9 cellular contexts compared by ENCODE assay signal in the genomic region with DNA sequence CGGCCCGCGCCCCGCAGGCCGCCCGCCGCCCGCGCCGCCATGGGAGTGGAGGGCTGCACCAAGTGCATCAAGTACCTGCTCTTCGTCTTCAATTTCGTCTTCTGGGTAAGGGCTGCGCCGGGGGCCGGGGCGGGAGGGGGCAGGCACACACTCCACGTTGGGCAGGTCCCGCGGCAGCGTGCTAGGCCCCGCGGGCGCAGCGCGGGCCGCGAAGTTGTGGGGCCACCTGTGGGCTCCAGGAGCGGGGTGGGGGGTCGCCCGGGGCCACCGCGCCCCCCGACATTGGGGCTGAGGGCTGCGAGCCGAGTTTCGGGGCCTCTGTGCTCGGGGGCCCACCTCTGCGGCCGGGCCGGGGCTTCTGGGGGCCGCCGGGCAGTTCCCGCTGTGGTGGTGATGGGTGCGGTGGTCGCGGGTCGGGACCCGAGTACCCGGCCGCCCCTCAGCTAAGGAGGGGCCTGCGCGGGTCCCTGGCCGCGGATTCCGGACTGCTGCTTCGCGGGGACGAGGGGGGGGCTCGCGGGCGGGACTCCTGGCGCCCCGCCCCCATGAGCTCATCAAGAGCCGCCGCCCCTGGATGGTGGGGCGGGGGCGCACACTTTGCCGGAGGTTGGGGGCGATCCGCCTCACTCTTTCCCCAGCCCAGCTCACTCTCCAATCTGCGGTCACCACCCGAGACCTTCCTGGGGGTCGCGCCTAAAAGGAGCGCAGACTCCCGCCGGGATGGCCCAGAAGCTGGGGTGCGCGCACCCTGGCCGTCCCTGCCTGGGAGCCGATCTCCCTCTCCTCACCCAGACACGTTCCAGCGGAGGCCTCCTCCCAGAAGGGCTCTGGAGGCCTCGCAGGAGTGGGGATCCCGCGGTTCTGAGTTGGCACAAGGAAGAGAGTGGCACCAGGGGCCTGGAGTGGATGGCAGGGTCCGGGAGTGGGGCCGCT. TPM values are rescaled to one million over a fixed set of nuclear protein-coding genes. Genes with fewer than 3 reads are reported as not detected.
DNase-seq lines count a peak whose midpoint lies in the region; ATAC-seq and TF ChIP-seq lines count a peak whose summit lies in the region.
"Had no signal": no experiment of that assay in that cellular context is flagged by ENCODE, and none has a peak within 500 bp of the region (broad histone marks: within the 10 kb centered on the region; RNA-seq: fewer than 3 reads in every experiment).

No MANE protein-coding gene starts in this region.

- H3K36me3 ChIP-seq in transverse colon: no peaks in the 10 kb centered on the region

- 1% methylated on average over 61 of the region's 88 CpGs; no CpG with 5 or more reads in 1 of the 2 donors for WGBS in transverse colon (ENCODE audit: low coverage in 1 of 2), 2 donors

- in situ Hi-C loops in transverse colon (cut with MboI; ENCODE audit: low pct_ligation_motif_present in 1 of 4, low pct_unique_long_range_greater_than_20kb in 1 of 4, low sequenced_read_pairs in 3 of 4): no loop called here

- H3K9me3 ChIP-seq in transverse colon: no peaks in the 10 kb centered on the region

- H3K27ac ChIP-seq in C4-2B (peak overlapping the region; percentile 87), transverse colon (peak overlapping the region; percentile 92 to 99 (median 96))
- H3K27ac ChIP-seq: KMS-11 had no signal

- DNase-seq in NCI-H2227 treated with DMSO at 0.1 percent for 48 hours (lab: John Stamatoyannopoulos, UW): peak; percentile 43
- DNase-seq in activated T-helper 1 cell treated with anti-CD3 and anti-CD28 coated beads, Interleukin-12 subunit alpha, Interleukin-12 subunit beta, Interleukin-2, Interleukin-4 antibody, amounts not matched to agents 30 ng/mL and 10 ng/mL and 1 ng/mL, durations not matched to agents 14 hours and 24 hours and 36 hours (ENCODE audit: low spot score): peak; percentile 44
- DNase-seq in fibroblast of gingiva (ENCODE audit: low read depth): peak; percentile 58
- DNase-seq in natural killer cell treated with Interleukin-12 subunit alpha and Interleukin-12 subunit beta and Interleukin-15 and Interleukin-18, amount 100 ng/mL, for 72 hours (ENCODE audit: low spot score): no peak
- peak; percentile 72 for DNase-seq in transverse colon

- peaks cover 4% of the 10 kb centered on the region for H3K27me3 Mint-ChIP-seq in activated T-helper 1 cell treated with anti-CD3 and anti-CD28 coated beads, Interleukin-12 subunit alpha, Interleukin-12 subunit beta, Interleukin-2, Interleukin-4 antibody, amounts not matched to agents 30 ng/mL and 10 ng/mL and 1 ng/mL, durations not matched to agents 14 hours and 24 hours and 36 hours (ENCODE audit: insufficient read depth)
- no peaks in the 10 kb centered on the region for H3K27me3 Mint-ChIP-seq in natural killer cell treated with Interleukin-12 subunit alpha and Interleukin-12 subunit beta and Interleukin-15 and Interleukin-18, amount 100 ng/mL, for 72 hours

- intact Hi-C loops in activated T-helper 1 cell treated with anti-CD3 and anti-CD28 coated beads, Interleukin-12 subunit alpha, Interleukin-12 subunit beta, Interleukin-2, Interleukin-4 antibody, amounts not matched to agents 30 ng/mL and 10 ng/mL and 1 ng/mL, durations not matched to agents 14 hours and 24 hours and 36 hours (cut with micrococcal nuclease): loop anchor here (1.0 to 10.0 kb wide), 6 partner anchors 23 to 525 kb away; a partner anchor contains a TSS
- intact Hi-C loops in transverse colon (cut with DNase I; ENCODE audit: low total_unique reads): loop anchor here (2.0 kb wide), 1 partner anchor 63 kb away; no protein-coding TSS in a partner anchor

- no peak for TF ChIP-seq EP300 in transverse colon (IDR thresholded peaks at IDR 0.05; ENCODE audit: low read depth)

- H3K27me3 ChIP-seq in transverse colon: no peaks in the 10 kb centered on the region

- peak overlapping the region; percentile 90 for H3K4me3 Mint-ChIP-seq in activated T-helper 1 cell treated with anti-CD3 and anti-CD28 coated beads, Interleukin-12 subunit alpha, Interleukin-12 subunit beta, Interleukin-2, Interleukin-4 antibody, amounts not matched to agents 30 ng/mL and 10 ng/mL and 1 ng/mL, durations not matched to agents 14 hours and 24 hours and 36 hours
- H3K4me3 Mint-ChIP-seq in natural killer cell treated with Interleukin-12 subunit alpha and Interleukin-12 subunit beta and Interleukin-15 and Interleukin-18, amount 100 ng/mL, for 72 hours: peak overlapping the region; percentile 82

- H3K9me3 Mint-ChIP-seq in activated T-helper 1 cell treated with anti-CD3 and anti-CD28 coated beads, Interleukin-12 subunit alpha, Interleukin-12 subunit beta, Interleukin-2, Interleukin-4 antibody, amounts not matched to agents 30 ng/mL and 10 ng/mL and 1 ng/mL, durations not matched to agents 14 hours and 24 hours and 36 hours: no peaks in the 10 kb centered on the region
- no peaks in the 10 kb centered on the region for H3K9me3 Mint-ChIP-seq in natural killer cell treated with Interleukin-12 subunit alpha and Interleukin-12 subunit beta and Interleukin-15 and Interleukin-18, amount 100 ng/mL, for 72 hours

- peak overlapping the region; percentile 87 for H3K27ac Mint-ChIP-seq in activated T-helper 1 cell treated with anti-CD3 and anti-CD28 coated beads, Interleukin-12 subunit alpha, Interleukin-12 subunit beta, Interleukin-2, Interleukin-4 antibody, amounts not matched to agents 30 ng/mL and 10 ng/mL and 1 ng/mL, durations not matched to agents 14 hours and 24 hours and 36 hours
- peak overlapping the region; percentile 72 to 84 for H3K27ac Mint-ChIP-seq in natural killer cell treated with Interleukin-12 subunit alpha and Interleukin-12 subunit beta and Interleukin-15 and Interleukin-18, amount 100 ng/mL, for 72 hours

- peaks cover 7% of the 10 kb centered on the region for H3K36me3 Mint-ChIP-seq in activated T-helper 1 cell treated with anti-CD3 and anti-CD28 coated beads, Interleukin-12 subunit alpha, Interleukin-12 subunit beta, Interleukin-2, Interleukin-4 antibody, amounts not matched to agents 30 ng/mL and 10 ng/mL and 1 ng/mL, durations not matched to agents 14 hours and 24 hours and 36 hours (ENCODE audit: low read depth)
- H3K36me3 Mint-ChIP-seq in natural killer cell treated with Interleukin-12 subunit alpha and Interleukin-12 subunit beta and Interleukin-15 and Interleukin-18, amount 100 ng/mL, for 72 hours: no peaks in the 10 kb centered on the region

- no peak for TF ChIP-seq POLR2A in transverse colon (IDR thresholded peaks at IDR 0.05)

- H3K4me3 ChIP-seq in transverse colon: peak overlapping the region; percentile 68 to 99 (median 91)

- peaks cover 10% of the 10 kb centered on the region for H3K4me1 Mint-ChIP-seq in activated T-helper 1 cell treated with anti-CD3 and anti-CD28 coated beads, Interleukin-12 subunit alpha, Interleukin-12 subunit beta, Interleukin-2, Interleukin-4 antibody, amounts not matched to agents 30 ng/mL and 10 ng/mL and 1 ng/mL, durations not matched to agents 14 hours and 24 hours and 36 hours (ENCODE audit: low read depth)
- H3K4me1 Mint-ChIP-seq in natural killer cell treated with Interleukin-12 subunit alpha and Interleukin-12 subunit beta and Interleukin-15 and Interleukin-18, amount 100 ng/mL, for 72 hours (ENCODE audit: low read depth in 2 of 2): peaks cover 26 to 30% of the 10 kb centered on the region in 2 donors

- H3K4me1 ChIP-seq in transverse colon: peaks cover 40 to 62% (median 57%) of the 10 kb centered on the region in 4 donors

- TF ChIP-seq CTCF in C4-2B (conservative IDR thresholded peaks at IDR 0.05): no peak
- no peak for TF ChIP-seq CTCF in transverse colon (IDR thresholded peaks at IDR 0.05)

- peak; percentile 31 for ATAC-seq in GM21529 (IDR thresholded peaks at IDR 0.05; ENCODE audit: unreplicated experiment)
- ATAC-seq in natural killer cell treated with Interleukin-12 subunit alpha and Interleukin-12 subunit beta and Interleukin-15 and Interleukin-18, amount 100 ng/mL, for 72 hours: peak; percentile 37 to 51
- ATAC-seq in HG03469 (IDR thresholded peaks at IDR 0.05; ENCODE audit: unreplicated experiment): no peak

RNA-seq across cellular contexts. Expression of a gene that starts 0.7 kb away (rescaled TPM):
- 236 and 247 TPM in 2 replicates for total RNA-seq in activated T-helper 1 cell treated with anti-CD3 and anti-CD28 coated beads, Interleukin-12 subunit alpha, Interleukin-12 subunit beta, Interleukin-2, Interleukin-4 antibody, amounts not matched to agents 30 ng/mL and 10 ng/mL and 1 ng/mL, durations not matched to agents 14 hours and 24 hours and 36 hours
- total RNA-seq in natural killer cell treated with Interleukin-12 subunit alpha and Interleukin-12 subunit beta and Interleukin-15 and Interleukin-18, amount 100 ng/mL, for 72 hours: 100 to 1,000 TPM; 306 to 322 TPM
- total RNA-seq in transverse colon: 100 to 1,000 TPM; 156 to 406 (median 255) TPM

RNA-seq across cellular contexts. Expression of a gene that starts 22.8 kb away (rescaled TPM):
- total RNA-seq in activated T-helper 1 cell treated with anti-CD3 and anti-CD28 coated beads, Interleukin-12 subunit alpha, Interleukin-12 subunit beta, Interleukin-2, Interleukin-4 antibody, amounts not matched to agents 30 ng/mL and 10 ng/mL and 1 ng/mL, durations not matched to agents 14 hours and 24 hours and 36 hours: 70.8 and 76.4 TPM in 2 replicates
- 10 to 100 TPM; 66.0 to 98.2 TPM for total RNA-seq in natural killer cell treated with Interleukin-12 subunit alpha and Interleukin-12 subunit beta and Interleukin-15 and Interleukin-18, amount 100 ng/mL, for 72 hours
- total RNA-seq in transverse colon: 10 to 100 TPM; 13.3 to 38.9 (median 36.0) TPM
